In genomic region chr5:134101686-134102439, GRCh38 we compare ENCODE assay signal across 1 cellular context.
TF ChIP-seq lines count a peak whose summit lies in the region.

No MANE protein-coding gene starts in this region.

TF ChIP-seq in HepG2, 621 proteins besides CTCF, POLR2A, EP300 and RAD21 (continued from another document and continues in another):
- TF ChIP-seq RBAK (CRISPR knock-in tag; IDR thresholded peaks at IDR 0.05) (no peak), ZNF543 (CRISPR knock-in tag; IDR thresholded peaks at IDR 0.05) (no peak), ERF (CRISPR knock-in tag; IDR thresholded peaks at IDR 0.05) (0 out of 2 replicates have a peak, but pooled peaks have one; percentile 24), ZBTB7B (CRISPR knock-in tag; IDR thresholded peaks at IDR 0.05) (peak; percentile 82), ZNF121 (CRISPR knock-in tag; IDR thresholded peaks at IDR 0.05) (peak; percentile 58; the same call in 1 of the 2 replicates), STAG1 (CRISPR knock-in tag; IDR thresholded peaks at IDR 0.05) (peak; percentile 65), ZNF143 (CRISPR knock-in tag; IDR thresholded peaks at IDR 0.05) (no peak), LBX2 (CRISPR knock-in tag; IDR thresholded peaks at IDR 0.05; ENCODE audit: borderline replicate concordance) (no peak), ZNF414 (CRISPR knock-in tag; IDR thresholded peaks at IDR 0.05) (0 out of 2 replicates have a peak, but pooled peaks have one; percentile 38), JDP2 (CRISPR knock-in tag; IDR thresholded peaks at IDR 0.05; ENCODE audit: borderline replicate concordance) (no peak), TEAD3 (CRISPR knock-in tag; optimal IDR thresholded peaks at IDR 0.05; ENCODE audit: borderline replicate concordance) (peak; percentile 6), KDM2A (CRISPR knock-in tag; IDR thresholded peaks at IDR 0.05; ENCODE audit: borderline replicate concordance, low read depth) (peak; percentile 47; the same call in 1 of the 2 replicates), ZNF574 (CRISPR knock-in tag; IDR thresholded peaks at IDR 0.05) (no peak), ZMYM4 (CRISPR knock-in tag; IDR thresholded peaks at IDR 0.05) (peak; percentile 47; the same call in 1 of the 2 replicates), MYPOP (CRISPR knock-in tag; IDR thresholded peaks at IDR 0.05) (no peak), LCORL (IDR thresholded peaks at IDR 0.05) (no peak), LCORL (CRISPR knock-in tag; IDR thresholded peaks at IDR 0.05) (peak; percentile 30; the same call in 1 of the 2 replicates), ZNF431 (CRISPR knock-in tag; IDR thresholded peaks at IDR 0.05; ENCODE audit: borderline replicate concordance, low read depth) (no peak), HES4 (CRISPR knock-in tag; IDR thresholded peaks at IDR 0.05; ENCODE audit: borderline replicate concordance) (no peak), SNRNP70 (IDR thresholded peaks at IDR 0.05; ENCODE audit: low read depth, low read length) (no peak), ZNF547 (CRISPR knock-in tag; IDR thresholded peaks at IDR 0.05) (no peak), NFKB2 (CRISPR knock-in tag; IDR thresholded peaks at IDR 0.05; ENCODE audit: borderline replicate concordance) (peak; percentile 42; the same call in 1 of the 2 replicates), ZSCAN5A (CRISPR knock-in tag; IDR thresholded peaks at IDR 0.05; ENCODE audit: borderline replicate concordance) (no peak), IKZF5 (CRISPR knock-in tag; IDR thresholded peaks at IDR 0.05) (0 out of 2 replicates have a peak, but pooled peaks have one; percentile 31), ZNF737 (CRISPR knock-in tag; IDR thresholded peaks at IDR 0.05; ENCODE audit: borderline replicate concordance) (no peak), CREBL2 (CRISPR knock-in tag; IDR thresholded peaks at IDR 0.05; ENCODE audit: borderline replicate concordance) (no peak), THAP7 (CRISPR knock-in tag; IDR thresholded peaks at IDR 0.05) (no peak), RBM39 (IDR thresholded peaks at IDR 0.05; ENCODE audit: low read depth, low read length, poor library complexity, severe bottlenecking) (no peak), RXRA (CRISPR knock-in tag; IDR thresholded peaks at IDR 0.05) (peak; percentile 90), THRA (CRISPR knock-in tag; IDR thresholded peaks at IDR 0.05; ENCODE audit: borderline replicate concordance) (peak; percentile 94), GTF2F1 (IDR thresholded peaks at IDR 0.05; ENCODE audit: low read length) (no peak), SNAPC5 (CRISPR knock-in tag; IDR thresholded peaks at IDR 0.05; ENCODE audit: borderline replicate concordance) (no peak), ZNF205 (CRISPR knock-in tag; IDR thresholded peaks at IDR 0.05) (no peak), CEBPB (IDR thresholded peaks at IDR 0.05; ENCODE audit: borderline replicate concordance, low read depth, low read length) (no peak), SSRP1 (CRISPR knock-in tag; IDR thresholded peaks at IDR 0.05) (no peak), HOXA3 (CRISPR knock-in tag; IDR thresholded peaks at IDR 0.05) (peak; percentile 48; the same call in 1 of the 2 replicates), RARA (CRISPR knock-in tag; IDR thresholded peaks at IDR 0.05) (peak; percentile 38; the same call in 1 of the 2 replicates), YEATS2 (CRISPR knock-in tag; IDR thresholded peaks at IDR 0.05; ENCODE audit: borderline replicate concordance) (no peak), ZNF557 (CRISPR knock-in tag; IDR thresholded peaks at IDR 0.05) (no peak), YY1 (IDR thresholded peaks at IDR 0.05; ENCODE audit: insufficient read depth, insufficient replicate concordance, low read depth, low read length) (no peak), FOXK2 (IDR thresholded peaks at IDR 0.05) (no peak), SMC3 (IDR thresholded peaks at IDR 0.05; ENCODE audit: low read length) (peak; percentile 54; the same call in 1 of the 2 replicates), ZNF160 (CRISPR knock-in tag; IDR thresholded peaks at IDR 0.05) (no peak), ZNF800 (CRISPR knock-in tag; IDR thresholded peaks at IDR 0.05) (no peak), ZNF124 (CRISPR knock-in tag; IDR thresholded peaks at IDR 0.05) (no peak), ZBTB10 (CRISPR knock-in tag; IDR thresholded peaks at IDR 0.05; ENCODE audit: borderline replicate concordance) (0 out of 2 replicates have a peak, but pooled peaks have one; percentile 19)
